Comparison of ENCODE assay signal across 1 cellular context in genomic region chr5:175689147-175689991, GRCh38.
A peak's percentile ranks its signal among the peaks of the same experiment; 100 is the strongest.
TF ChIP-seq lines count a peak whose summit lies in the region.

No MANE protein-coding gene starts in this region.

TF ChIP-seq in K562, 482 proteins besides CTCF, POLR2A, EP300 and RAD21 (continued from another document):
- TF ChIP-seq ZNF766 (CRISPR knock-in tag; conservative IDR thresholded peaks at IDR 0.05) = 0 out of 2 replicates have a peak, but pooled peaks have one; percentile 30
- TF ChIP-seq ZNF398 (CRISPR knock-in tag; IDR thresholded peaks at IDR 0.05) = no peak
